32 cellular contexts compared by ENCODE assay signal in the genomic region with DNA sequence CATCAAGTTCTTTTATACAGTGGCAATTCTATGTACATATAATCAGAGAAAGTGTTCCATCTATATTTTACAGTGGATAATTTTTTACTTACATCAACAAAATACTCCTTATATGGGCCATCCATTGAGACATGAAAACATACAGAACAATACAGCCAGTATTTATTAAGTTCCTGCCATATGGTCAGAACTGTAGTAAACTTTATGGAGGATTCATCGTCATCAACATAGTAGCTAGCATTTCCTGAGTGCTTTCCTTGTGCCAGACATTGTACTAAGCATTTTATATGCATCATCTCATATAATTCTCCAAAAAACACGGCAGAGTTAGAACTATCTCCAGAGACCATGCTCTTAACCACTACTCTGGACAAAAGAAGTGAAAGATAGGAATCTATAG.
"Had no signal": no experiment of that assay in that cellular context is flagged by ENCODE, and none has a peak within 500 bp of the region (broad histone marks: within the 10 kb centered on the region; RNA-seq: fewer than 3 reads in every experiment).

No MANE protein-coding gene starts in this region.

- H3K36me3 ChIP-seq: ovary, right lobe of liver, spleen, suprapubic skin, tibial artery, transverse colon, upper lobe of right lung, uterus had no signal

- ATAC-seq: naive thymus-derived CD4-positive, alpha-beta T cell; natural killer cell; psoas muscle; right cardiac atrium; right lobe of liver; stimulated activated memory B cell treated with anti-CD40 and anti-IgM and Interleukin-4, amounts not matched to agents 10 μg/mL and 1 μg/mL and 100 μg/mL, for 72 hours; stimulated activated naive CD8-positive, alpha-beta T cell treated with anti-CD3 and anti-CD28 coated beads, Interleukin-15, amount 100 ng/mL, for 72 hours; stimulated activated naive CD8-positive, alpha-beta T cell treated with anti-CD3 and anti-CD28 coated beads, Interleukin-15, Interleukin-2, amounts not matched to agents 100 U/mL and 50 U/mL, for 24 hours had no signal

- H3K27me3 ChIP-seq: ovary, right lobe of liver, spleen, suprapubic skin, testis, tibial artery, transverse colon, upper lobe of right lung, uterus had no signal

- H3K4me1 ChIP-seq: parathyroid adenoma, psoas muscle, right lobe of liver, suprapubic skin, testis, tibial artery, upper lobe of right lung, uterus had no signal

- H3K9me3 ChIP-seq: ovary, psoas muscle, right lobe of liver, spleen, suprapubic skin, testis, tibial artery, transverse colon, upper lobe of right lung, uterus had no signal

- H3K36me3 Mint-ChIP-seq: naive thymus-derived CD4-positive, alpha-beta T cell; natural killer cell; stimulated activated memory B cell treated with anti-CD40 and anti-IgM and Interleukin-4, amounts not matched to agents 10 μg/mL and 1 μg/mL and 100 μg/mL, for 72 hours; type B pancreatic cell had no signal

- H3K27ac ChIP-seq: ovary, parathyroid adenoma, psoas muscle, right lobe of liver, skin epidermis, spleen, suprapubic skin, testis, tibial artery, upper lobe of right lung, uterus had no signal

- H3K27ac Mint-ChIP-seq: naive thymus-derived CD4-positive, alpha-beta T cell; natural killer cell; progenitor cell of endocrine pancreas; stimulated activated memory B cell treated with anti-CD40 and anti-IgM and Interleukin-4, amounts not matched to agents 10 μg/mL and 1 μg/mL and 100 μg/mL, for 72 hours; stimulated activated naive CD8-positive, alpha-beta T cell treated with anti-CD3 and anti-CD28 coated beads, Interleukin-15, amount 100 ng/mL, for 72 hours; type B pancreatic cell had no signal

- H3K4me3 ChIP-seq: ovary, psoas muscle, right lobe of liver, skin epidermis, smooth muscle cell, spleen, suprapubic skin, testis, tibial artery, transverse colon, upper lobe of right lung, uterus had no signal

- H3K4me3 Mint-ChIP-seq: naive thymus-derived CD4-positive, alpha-beta T cell; natural killer cell; nephron; neural crest cell; stimulated activated memory B cell treated with anti-CD40 and anti-IgM and Interleukin-4, amounts not matched to agents 10 μg/mL and 1 μg/mL and 100 μg/mL, for 72 hours; stimulated activated naive CD8-positive, alpha-beta T cell treated with anti-CD3 and anti-CD28 coated beads, Interleukin-15, amount 100 ng/mL, for 72 hours; type B pancreatic cell had no signal

- H3K4me1 Mint-ChIP-seq: natural killer cell; neural crest cell; stimulated activated naive CD8-positive, alpha-beta T cell treated with anti-CD3 and anti-CD28 coated beads, Interleukin-15, amount 100 ng/mL, for 72 hours had no signal

- H3K9me3 Mint-ChIP-seq: naive thymus-derived CD4-positive, alpha-beta T cell; natural killer cell; nephron; neural crest cell; stimulated activated memory B cell treated with anti-CD40 and anti-IgM and Interleukin-4, amounts not matched to agents 10 μg/mL and 1 μg/mL and 100 μg/mL, for 72 hours; stimulated activated naive CD8-positive, alpha-beta T cell treated with anti-CD3 and anti-CD28 coated beads, Interleukin-15, amount 100 ng/mL, for 72 hours; type B pancreatic cell had no signal

- H3K27me3 Mint-ChIP-seq: progenitor cell of endocrine pancreas; stimulated activated memory B cell treated with anti-CD40 and anti-IgM and Interleukin-4, amounts not matched to agents 10 μg/mL and 1 μg/mL and 100 μg/mL, for 72 hours; stimulated activated naive CD8-positive, alpha-beta T cell treated with anti-CD3 and anti-CD28 coated beads, Interleukin-15, amount 100 ng/mL, for 72 hours; type B pancreatic cell had no signal

- DNase-seq: naive thymus-derived CD4-positive, alpha-beta T cell; natural killer cell; occipital lobe; ovary; posterior cingulate gyrus; psoas muscle; right cardiac atrium; right lobe of liver; spleen; stimulated activated CD4-positive, alpha-beta T cell treated with anti-CD3 and anti-CD28 coated beads, Interleukin-12 subunit alpha, Interleukin-12 subunit beta, amount 100 ng/mL, for 4 hours; stimulated activated CD4-positive, alpha-beta T cell treated with anti-CD3 and anti-CD28 coated beads, Interleukin-1b, Interleukin-23, amount 100 ng/mL, for 48 hours; stimulated activated CD4-positive, alpha-beta T cell treated with anti-CD3 and anti-CD28 coated beads, Interleukin-4, amount 100 ng/mL, for 1 hour; stimulated activated CD4-positive, alpha-beta T cell treated with anti-CD3 and anti-CD28 coated beads, Interleukin-4, amount 100 ng/mL, for 4 hours; stimulated activated CD8-positive, alpha-beta memory T cell treated with anti-CD3 and anti-CD28 coated beads, Interleukin-4, amount 100 ng/mL, for 48 hours; stimulated activated naive CD4-positive, alpha-beta T cell; stimulated activated naive CD8-positive, alpha-beta T cell treated with anti-CD3 and anti-CD28 coated beads, Interleukin-15, amount 100 ng/mL, for 72 hours; stimulated activated naive CD8-positive, alpha-beta T cell treated with anti-CD3 and anti-CD28 coated beads, Interleukin-15, Interleukin-2, amounts not matched to agents 100 U/mL and 50 U/mL, for 24 hours; substantia nigra; testis; tibial artery; transverse colon; upper lobe of right lung; uterus had no signal
